12 cellular contexts compared by ENCODE assay signal in genomic region chr2:12514631-12515437, GRCh38.
DNase-seq lines count a peak whose midpoint lies in the region; ATAC-seq and TF ChIP-seq lines count a peak whose summit lies in the region.
"Had no signal": no experiment of that assay in that cellular context is flagged by ENCODE, and none has a peak within 500 bp of the region (broad histone marks: within the 10 kb centered on the region; RNA-seq: fewer than 3 reads in every experiment).

No MANE protein-coding gene starts in this region.

- H3K27me3 ChIP-seq in BE2C (no peaks in the 10 kb centered on the region), body of pancreas (no peaks in the 10 kb centered on the region)
- H3K27me3 ChIP-seq: SJCRH30 had no signal

- in situ Hi-C loops in ACHN (cut with HindIII; ENCODE audit: low pct_ligation_motif_present, low pct_unique_long_range_greater_than_20kb, low sequenced_read_pairs) = no loop called here

- H3K36me3 ChIP-seq in BE2C (no peaks in the 10 kb centered on the region), body of pancreas (replicated peaks in 1 of 2; ENCODE audit: insufficient read depth in 1 of 2, low read depth in 2 of 2) (no peaks in the 10 kb centered on the region)
- H3K36me3 ChIP-seq: BLaER1 treated with 17β-estradiol and CSF1 and Interleukin-3, amounts not matched to agents 10 nM and 100 nM; SJCRH30 had no signal

- H3K4me1 ChIP-seq in BE2C (peaks cover 22% of the 10 kb centered on the region), body of pancreas (no peaks in the 10 kb centered on the region)
- H3K4me1 ChIP-seq: SJCRH30 had no signal

- no peak for ATAC-seq in body of pancreas

- TF ChIP-seq POLR2A in body of pancreas (IDR thresholded peaks at IDR 0.05) = no peak

- 59 to 60% methylated on average over 9 of the region's 9 CpGs for WGBS in body of pancreas, 2 donors

- H3K9me3 ChIP-seq in BE2C = no peaks in the 10 kb centered on the region
- no peaks in the 10 kb centered on the region for H3K9me3 ChIP-seq in body of pancreas
- H3K9me3 ChIP-seq: SJCRH30 had no signal

- no peak overlapping the region for H3K4me3 ChIP-seq in BE2C (ENCODE audit: low read depth, low read length)
- H3K4me3 ChIP-seq in body of pancreas = no peak overlapping the region
- H3K4me3 ChIP-seq: BLaER1 treated with 17β-estradiol and CSF1 and Interleukin-3, amounts not matched to agents 10 nM and 100 nM; SJCRH30 had no signal

- DNase-seq in BE2C (peak; percentile 53), ELF-1 (ENCODE audit: low read depth, low spot score) (peak; percentile 33), islet precursor cell (peak; percentile 71), NCI-H524 treated with DMSO at 0.1 percent for 48 hours (lab: John Stamatoyannopoulos, UW) (no peak), body of pancreas (no peak), NCI-H1105 (lab: John Stamatoyannopoulos, UW) (no peak), ACHN (no peak)
- peak; percentile 34 to 43 for DNase-seq in activated CD4-positive, alpha-beta T cell treated with anti-CD3 and anti-CD28 coated beads, Interleukin-2, amount 50 U/mL, for 4 hours
- DNase-seq: cerebellar nuclear complex, NCI-H526 treated with DMSO at 0.1 percent for 48 hours, SJCRH30 had no signal

- intact Hi-C loops in body of pancreas (cut with DNase I) = no loop called here

- TF ChIP-seq CTCF in BE2C (IDR thresholded peaks at IDR 0.05; ENCODE audit: low read depth, low read length) (no peak), body of pancreas (IDR thresholded peaks at IDR 0.05) (no peak)

- H3K27ac ChIP-seq in body of pancreas = no peak overlapping the region
- H3K27ac ChIP-seq: BLaER1 treated with 17β-estradiol and CSF1 and Interleukin-3, amounts not matched to agents 10 nM and 100 nM; SJCRH30 had no signal

Comparison
In these comparisons a context has a peak if more than half of its experiments do, and no peak if none do; other contexts are left out.
1. DNase-seq: peak in BE2C (single experiment), ELF-1 (single experiment), activated CD4-positive, alpha-beta T cell treated with anti-CD3 and anti-CD28 coated beads, Interleukin-2, amount 50 U/mL, for 4 hours (2 of 2) and islet precursor cell (single experiment); none in NCI-H524 treated with DMSO at 0.1 percent for 48 hours (single experiment), body of pancreas (0 of 4), NCI-H1105 (single experiment) and ACHN (single experiment).